Comparison of ENCODE assay signal across 27 cellular contexts in genomic region chr2:17149945-17150344, GRCh38.
"Had no signal": no experiment of that assay in that cellular context is flagged by ENCODE, and none has a peak within 500 bp of the region (broad histone marks: within the 10 kb centered on the region; RNA-seq: fewer than 3 reads in every experiment).

No MANE protein-coding gene starts in this region.

- H3K27ac Mint-ChIP-seq: activated CD4-positive, alpha-beta T cell treated with anti-CD3 and anti-CD28 coated beads, Interleukin-2, amount 10 ng/mL, durations not matched to agents 7 days and 5 days; activated CD8-positive, alpha-beta memory T cell treated with anti-CD3 and anti-CD28 coated beads, Interleukin-2, amount 10 ng/mL, durations not matched to agents 7 days and 5 days; activated CD8-positive, alpha-beta T cell treated with anti-CD3 and anti-CD28 coated beads for 36 hours; activated naive CD4-positive, alpha-beta T cell treated with anti-CD3 and anti-CD28 coated beads, Interleukin-2, amount 50 U/mL, for 24 hours; activated T-helper 1 cell treated with anti-CD3 and anti-CD28 coated beads, Interleukin-12 subunit alpha, Interleukin-12 subunit beta, Interleukin-2, Interleukin-4 antibody, amounts not matched to agents 30 ng/mL and 10 ng/mL and 1 ng/mL, durations not matched to agents 14 hours and 24 hours and 36 hours; stimulated activated effector memory CD8-positive, alpha-beta T cell treated with anti-CD3 and anti-CD28 coated beads, Interleukin-12 subunit alpha, Interleukin-12 subunit beta, amount 100 ng/mL, for 72 hours had no signal

- FAIRE-seq: endometrium, small intestine, urothelium cell line had no signal

- H3K9me3 ChIP-seq: body of pancreas, heart left ventricle, right lobe of liver, transverse colon had no signal

- H3K36me3 ChIP-seq: cardiac muscle cell, heart left ventricle, right lobe of liver, transverse colon had no signal

- H3K4me1 Mint-ChIP-seq: activated CD4-positive, alpha-beta T cell treated with anti-CD3 and anti-CD28 coated beads, Interleukin-2, amount 10 ng/mL, durations not matched to agents 7 days and 5 days; activated CD8-positive, alpha-beta memory T cell treated with anti-CD3 and anti-CD28 coated beads, Interleukin-2, amount 10 ng/mL, durations not matched to agents 7 days and 5 days; activated naive CD4-positive, alpha-beta T cell treated with anti-CD3 and anti-CD28 coated beads, Interleukin-2, amount 50 U/mL, for 24 hours; stimulated activated effector memory CD8-positive, alpha-beta T cell treated with anti-CD3 and anti-CD28 coated beads, Interleukin-12 subunit alpha, Interleukin-12 subunit beta, amount 100 ng/mL, for 72 hours had no signal

- H3K27ac ChIP-seq: body of pancreas, cardiac muscle cell, heart left ventricle, right lobe of liver, transverse colon, VCaP had no signal

- H3K27me3 ChIP-seq: body of pancreas, cardiac muscle cell, heart left ventricle, right lobe of liver, transverse colon had no signal

- H3K4me1 ChIP-seq: body of pancreas, heart left ventricle, right lobe of liver, transverse colon had no signal

- H3K9me3 Mint-ChIP-seq: activated CD4-positive, alpha-beta T cell treated with anti-CD3 and anti-CD28 coated beads, Interleukin-2, amount 10 ng/mL, durations not matched to agents 7 days and 5 days; activated CD8-positive, alpha-beta T cell treated with anti-CD3 and anti-CD28 coated beads for 36 hours; activated T-helper 1 cell treated with anti-CD3 and anti-CD28 coated beads, Interleukin-12 subunit alpha, Interleukin-12 subunit beta, Interleukin-2, Interleukin-4 antibody, amounts not matched to agents 30 ng/mL and 10 ng/mL and 1 ng/mL, durations not matched to agents 14 hours and 24 hours and 36 hours; neural crest cell had no signal

- DNase-seq: activated CD4-positive, alpha-beta T cell treated with anti-CD3 and anti-CD28 coated beads, Interleukin-2, amount 10 ng/mL, durations not matched to agents 7 days and 5 days; activated CD4-positive, CD25-positive, alpha-beta regulatory T cell treated with anti-CD3 and anti-CD28 coated beads, Interleukin-2, amount 50 U/mL, for 72 hours; activated CD8-positive, alpha-beta memory T cell treated with anti-CD3 and anti-CD28 coated beads, Interleukin-2, amount 10 ng/mL, durations not matched to agents 7 days and 5 days; activated CD8-positive, alpha-beta T cell treated with anti-CD3 and anti-CD28 coated beads for 36 hours; activated gamma-delta T cell; activated T-cell treated with anti-CD3 and anti-CD28 coated beads for 4 hours; anterior cingulate cortex; body of pancreas; cortex of kidney; heart left ventricle; islet precursor cell; left cardiac atrium; mesenchymal stem cell; naive B cell; posterior cingulate gyrus; right lobe of liver; small intestine; stimulated activated CD4-positive, alpha-beta T cell treated with anti-CD3 and anti-CD28 coated beads, Interleukin-2, amount 100 ng/mL, for 24 hours; transverse colon had no signal

- H3K36me3 Mint-ChIP-seq: activated CD8-positive, alpha-beta memory T cell treated with anti-CD3 and anti-CD28 coated beads, Interleukin-2, amount 10 ng/mL, durations not matched to agents 7 days and 5 days; activated naive CD4-positive, alpha-beta T cell treated with anti-CD3 and anti-CD28 coated beads, Interleukin-2, amount 50 U/mL, for 24 hours; naive B cell; stimulated activated effector memory CD8-positive, alpha-beta T cell treated with anti-CD3 and anti-CD28 coated beads, Interleukin-12 subunit alpha, Interleukin-12 subunit beta, amount 100 ng/mL, for 72 hours had no signal

- ATAC-seq: activated CD8-positive, alpha-beta memory T cell treated with anti-CD3 and anti-CD28 coated beads, Interleukin-2, amount 10 ng/mL, durations not matched to agents 7 days and 5 days; activated CD8-positive, alpha-beta T cell treated with anti-CD3 and anti-CD28 coated beads for 36 hours; body of pancreas; heart left ventricle; left cardiac atrium; right lobe of liver; stimulated activated effector memory CD8-positive, alpha-beta T cell treated with anti-CD3 and anti-CD28 coated beads, Interleukin-12 subunit alpha, Interleukin-12 subunit beta, amount 100 ng/mL, for 72 hours had no signal

- H3K4me3 Mint-ChIP-seq: activated CD4-positive, alpha-beta T cell treated with anti-CD3 and anti-CD28 coated beads, Interleukin-2, amount 10 ng/mL, durations not matched to agents 7 days and 5 days; activated CD8-positive, alpha-beta memory T cell treated with anti-CD3 and anti-CD28 coated beads, Interleukin-2, amount 10 ng/mL, durations not matched to agents 7 days and 5 days; activated CD8-positive, alpha-beta T cell treated with anti-CD3 and anti-CD28 coated beads for 36 hours; activated naive CD4-positive, alpha-beta T cell treated with anti-CD3 and anti-CD28 coated beads, Interleukin-2, amount 50 U/mL, for 24 hours; activated T-helper 1 cell treated with anti-CD3 and anti-CD28 coated beads, Interleukin-12 subunit alpha, Interleukin-12 subunit beta, Interleukin-2, Interleukin-4 antibody, amounts not matched to agents 30 ng/mL and 10 ng/mL and 1 ng/mL, durations not matched to agents 14 hours and 24 hours and 36 hours; neural crest cell; stimulated activated effector memory CD8-positive, alpha-beta T cell treated with anti-CD3 and anti-CD28 coated beads, Interleukin-12 subunit alpha, Interleukin-12 subunit beta, amount 100 ng/mL, for 72 hours had no signal

- H3K4me3 ChIP-seq: body of pancreas, cardiac muscle cell, heart left ventricle, right lobe of liver, transverse colon had no signal

- H3K27me3 Mint-ChIP-seq: activated CD4-positive, alpha-beta T cell treated with anti-CD3 and anti-CD28 coated beads, Interleukin-2, amount 10 ng/mL, durations not matched to agents 7 days and 5 days; activated CD8-positive, alpha-beta memory T cell treated with anti-CD3 and anti-CD28 coated beads, Interleukin-2, amount 10 ng/mL, durations not matched to agents 7 days and 5 days; activated CD8-positive, alpha-beta T cell treated with anti-CD3 and anti-CD28 coated beads for 36 hours; activated naive CD4-positive, alpha-beta T cell treated with anti-CD3 and anti-CD28 coated beads, Interleukin-2, amount 50 U/mL, for 24 hours; naive B cell had no signal
